Comparison of ENCODE assay signal across 1 cellular context in genomic region chr10:69904533-69904932, GRCh38.
TF ChIP-seq lines count a peak whose summit lies in the region.

No MANE protein-coding gene starts in this region.

TF ChIP-seq in WTC11, 78 proteins besides CTCF, POLR2A, EP300 and RAD21 (continued from another document):
- TF ChIP-seq ATF2 (CRISPR knock-in tag; IDR thresholded peaks at IDR 0.05; ENCODE audit: borderline replicate concordance, low read depth) (no peak), IRF2 (CRISPR knock-in tag; IDR thresholded peaks at IDR 0.05; ENCODE audit: borderline replicate concordance, low read depth) (no peak), NR2C2 (CRISPR knock-in tag; IDR thresholded peaks at IDR 0.05) (no peak), RORB (CRISPR knock-in tag; IDR thresholded peaks at IDR 0.05) (no peak)
TF ChIP-seq in WTC11: peak in this region for 0.
